14 cellular contexts compared by ENCODE assay signal in the genomic region with DNA sequence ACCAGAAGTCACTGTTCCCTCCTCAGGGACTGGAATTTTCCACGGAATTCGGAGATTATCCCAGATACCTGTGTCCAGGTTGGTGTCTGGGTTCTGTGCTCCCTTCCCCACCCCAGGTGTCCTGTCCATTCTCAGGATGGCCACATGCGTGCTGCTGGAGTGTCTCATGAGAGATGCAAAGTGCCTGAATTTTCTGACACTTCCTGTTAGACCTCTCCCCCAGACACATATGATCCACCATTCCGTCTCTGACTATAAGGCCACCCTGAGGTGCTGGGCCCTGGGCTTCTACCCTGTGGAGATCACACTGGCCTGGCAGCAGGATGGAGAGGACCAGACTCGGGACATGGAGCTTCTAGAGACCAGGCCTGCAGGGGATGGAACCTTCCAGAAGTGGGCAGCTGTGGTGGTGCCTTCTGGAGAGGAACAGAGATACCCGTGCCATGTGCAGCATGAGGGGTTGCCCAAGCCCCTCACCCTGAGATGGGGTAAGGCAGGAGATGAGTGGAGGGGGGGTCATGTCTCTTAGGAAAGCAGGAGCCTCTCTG. TPM values are rescaled to one million over a fixed set of nuclear protein-coding genes. Genes with fewer than 3 reads are reported as not detected.
DNase-seq lines count a peak whose midpoint lies in the region; ATAC-seq, FAIRE-seq and TF ChIP-seq lines count a peak whose summit lies in the region.
"Had no signal": no experiment of that assay in that cellular context is flagged by ENCODE, and none has a peak within 500 bp of the region (broad histone marks: within the 10 kb centered on the region; RNA-seq: fewer than 3 reads in every experiment).

No MANE protein-coding gene starts in this region.

- CTCF ChIA-PET in activated CD4-positive, alpha-beta T cell treated with anti-CD3 and anti-CD28 coated beads, Interleukin-2, amount 10 ng/mL, durations not matched to agents 7 days and 5 days (lab: Charles Lee), result interaction anchor here (0.6 kb wide), 1 partner anchor 93 kb away, joined by 3 read pairs; no protein-coding TSS in a partner anchor
- CTCF ChIA-PET in CD8-positive, alpha-beta T cell (lab: Charles Lee), result no interaction called here

- H3K4me3 Mint-ChIP-seq in activated CD4-positive, alpha-beta T cell treated with anti-CD3 and anti-CD28 coated beads, Interleukin-2, amount 10 ng/mL, durations not matched to agents 7 days and 5 days, result peak overlapping the region; percentile 81
- H3K4me3 Mint-ChIP-seq in CD8-positive, alpha-beta T cell, result peak overlapping the region; percentile 83
- H3K4me3 Mint-ChIP-seq in activated T-helper 17 cell treated with anti-CD3 and anti-CD28 coated beads, Interleukin-2, amount 50 U/mL, for 72 hours, result peak overlapping the region; percentile 83

- H3K27me3 Mint-ChIP-seq in activated CD4-positive, alpha-beta T cell treated with anti-CD3 and anti-CD28 coated beads, Interleukin-2, amount 10 ng/mL, durations not matched to agents 7 days and 5 days, result no peaks in the 10 kb centered on the region
- H3K27me3 Mint-ChIP-seq in CD8-positive, alpha-beta T cell (ENCODE audit: low read depth), result no peaks in the 10 kb centered on the region
- H3K27me3 Mint-ChIP-seq in activated T-helper 17 cell treated with anti-CD3 and anti-CD28 coated beads, Interleukin-2, amount 50 U/mL, for 72 hours, result no peaks in the 10 kb centered on the region

- TF ChIP-seq CTCF in CD8-positive, alpha-beta T cell (IDR thresholded peaks at IDR 0.05), result no peak
- no peak for TF ChIP-seq CTCF in D721Med (IDR thresholded peaks at IDR 0.05; ENCODE audit: insufficient read depth, missing control alignments)

- H3K27ac Mint-ChIP-seq in activated CD4-positive, alpha-beta T cell treated with anti-CD3 and anti-CD28 coated beads, Interleukin-2, amount 10 ng/mL, durations not matched to agents 7 days and 5 days, result peak overlapping the region; percentile 97
- peak overlapping the region; percentile 94 for H3K27ac Mint-ChIP-seq in CD8-positive, alpha-beta T cell
- no peak overlapping the region for H3K27ac Mint-ChIP-seq in activated T-helper 17 cell treated with anti-CD3 and anti-CD28 coated beads, Interleukin-2, amount 50 U/mL, for 72 hours

- no peaks in the 10 kb centered on the region for H3K36me3 ChIP-seq in CD8-positive, alpha-beta T cell (ENCODE audit: insufficient read depth, low read length)
- H3K36me3 ChIP-seq in mucosa of stomach (ENCODE audit: control insufficient read depth, insufficient read depth, low read length), result no peaks in the 10 kb centered on the region
- H3K36me3 ChIP-seq: transverse colon had no signal

- peaks cover 8% of the 10 kb centered on the region for H3K4me1 ChIP-seq in CD8-positive, alpha-beta T cell (ENCODE audit: insufficient read depth, low read length)
- peaks cover 10% of the 10 kb centered on the region for H3K4me1 ChIP-seq in mucosa of stomach (ENCODE audit: control insufficient read depth, insufficient read depth, low read length)

- peaks cover 41% of the 10 kb centered on the region for H3K4me1 Mint-ChIP-seq in activated CD4-positive, alpha-beta T cell treated with anti-CD3 and anti-CD28 coated beads, Interleukin-2, amount 10 ng/mL, durations not matched to agents 7 days and 5 days
- peaks cover 32% of the 10 kb centered on the region for H3K4me1 Mint-ChIP-seq in CD8-positive, alpha-beta T cell (ENCODE audit: low read depth)
- H3K4me1 Mint-ChIP-seq in activated T-helper 17 cell treated with anti-CD3 and anti-CD28 coated beads, Interleukin-2, amount 50 U/mL, for 72 hours, result no peaks in the 10 kb centered on the region

- H3K4me3 ChIP-seq in CD8-positive, alpha-beta T cell (ENCODE audit: low read depth, low read length), result no peak overlapping the region
- H3K4me3 ChIP-seq in mucosa of stomach (ENCODE audit: low read length), result no peak overlapping the region

- POLR2A ChIA-PET in activated CD4-positive, alpha-beta T cell treated with anti-CD3 and anti-CD28 coated beads, Interleukin-2, amount 10 ng/mL, durations not matched to agents 7 days and 5 days (lab: Charles Lee), result no interaction called here
- POLR2A ChIA-PET in CD8-positive, alpha-beta T cell (lab: Charles Lee), result interaction anchor here (0.7 to 3.7 kb wide), 3 partner anchors 14 to 21 kb away, joined by 3 to 15 read pairs (median 6); partner anchors contain the start of gene HLA-A

- ATAC-seq in CD8-positive, alpha-beta T cell, result no peak
- no peak for ATAC-seq in activated T-helper 17 cell treated with anti-CD3 and anti-CD28 coated beads, Interleukin-2, amount 50 U/mL, for 72 hours (replicated peaks)
- ATAC-seq: SK-N-SH treated with all-trans-retinoic acid at 6 μM for 48 hours had no signal

- no peak for FAIRE-seq in D721Med (lab: Jason Lieb, UNC)
- FAIRE-seq: H54 had no signal

- intact Hi-C loops in CD8-positive, alpha-beta T cell (cut with DNase I, micrococcal nuclease), result loop anchor here (1.0 to 5.0 kb wide), 9 partner anchors 14 to 285 kb away; partner anchors contain the start of genes HLA-A (in 2 of the 2), PPP1R11 (in 2 of the 2), HLA-F (in 1 of the 2) and TRIM26 (in 1 of the 2)

- H3K9me3 Mint-ChIP-seq in activated CD4-positive, alpha-beta T cell treated with anti-CD3 and anti-CD28 coated beads, Interleukin-2, amount 10 ng/mL, durations not matched to agents 7 days and 5 days, result no peaks in the 10 kb centered on the region
- H3K9me3 Mint-ChIP-seq in CD8-positive, alpha-beta T cell, result no peaks in the 10 kb centered on the region
- H3K9me3 Mint-ChIP-seq in activated T-helper 17 cell treated with anti-CD3 and anti-CD28 coated beads, Interleukin-2, amount 50 U/mL, for 72 hours, result no peaks in the 10 kb centered on the region

- no peak for DNase-seq in activated CD4-positive, alpha-beta T cell treated with anti-CD3 and anti-CD28 coated beads, Interleukin-2, amount 10 ng/mL, durations not matched to agents 7 days and 5 days
- DNase-seq in activated CD4-positive, alpha-beta T cell treated with anti-CD3 and anti-CD28 coated beads, Interleukin-2, amount 50 U/mL, for 1 hour, result no peak
- no peak for DNase-seq in CD8-positive, alpha-beta T cell
- DNase-seq in DMS 273 (lab: John Stamatoyannopoulos, UW; ENCODE audit: unreplicated experiment) (no peak), A172 (ENCODE audit: low spot score) (no peak), D721Med (ENCODE audit: insufficient read length, low spot score) (no peak)
- DNase-seq: ACHN; NCI-H2171 treated with DMSO at 0.1 percent for 48 hours; stimulated activated naive CD4-positive, alpha-beta T cell; transverse colon had no signal

- no peaks in the 10 kb centered on the region for H3K27me3 ChIP-seq in CD8-positive, alpha-beta T cell (ENCODE audit: insufficient read depth, low read length)
- no peaks in the 10 kb centered on the region for H3K27me3 ChIP-seq in mucosa of stomach (ENCODE audit: control insufficient read depth, insufficient read depth, low read length)
- H3K27me3 ChIP-seq: transverse colon had no signal

- H3K9ac ChIP-seq in mucosa of stomach (ENCODE audit: low read length), result peak overlapping the region; percentile 98

- no peak overlapping the region for H3K27ac ChIP-seq in CD8-positive, alpha-beta T cell (ENCODE audit: low read depth, low read length)

- peaks cover 17% of the 10 kb centered on the region for H3K36me3 Mint-ChIP-seq in activated CD4-positive, alpha-beta T cell treated with anti-CD3 and anti-CD28 coated beads, Interleukin-2, amount 10 ng/mL, durations not matched to agents 7 days and 5 days (ENCODE audit: low read depth)
- H3K36me3 Mint-ChIP-seq in CD8-positive, alpha-beta T cell, result peaks cover 6% of the 10 kb centered on the region
- H3K36me3 Mint-ChIP-seq in activated T-helper 17 cell treated with anti-CD3 and anti-CD28 coated beads, Interleukin-2, amount 50 U/mL, for 72 hours (ENCODE audit: low read depth), result peaks cover 47% of the 10 kb centered on the region

- no peaks in the 10 kb centered on the region for H3K9me3 ChIP-seq in CD8-positive, alpha-beta T cell (ENCODE audit: low read length)
- H3K9me3 ChIP-seq in mucosa of stomach (ENCODE audit: control insufficient read depth, low read length), result no peaks in the 10 kb centered on the region
- H3K9me3 ChIP-seq: transverse colon had no signal

RNA-seq across cellular contexts. Expression of gene HLA-A, which starts 14.4 kb away (rescaled TPM):
- 1,000 to 10,000 TPM; 1,667 to 1,766 TPM for total RNA-seq in activated CD4-positive, alpha-beta T cell treated with anti-CD3 and anti-CD28 coated beads, Interleukin-2, amount 10 ng/mL, durations not matched to agents 7 days and 5 days
- 1,000 to 10,000 TPM; 2,151 to 2,183 TPM for total RNA-seq in CD8-positive, alpha-beta T cell
- total RNA-seq in activated T-helper 17 cell treated with anti-CD3 and anti-CD28 coated beads, Interleukin-2, amount 50 U/mL, for 72 hours, result 1,000 to 10,000 TPM; 1,094 to 1,926 TPM
- 244 and 284 TPM in 2 replicates for total RNA-seq in A172 (2014; rRNA removed; shearing (Covaris generic))
